In the genomic region with DNA sequence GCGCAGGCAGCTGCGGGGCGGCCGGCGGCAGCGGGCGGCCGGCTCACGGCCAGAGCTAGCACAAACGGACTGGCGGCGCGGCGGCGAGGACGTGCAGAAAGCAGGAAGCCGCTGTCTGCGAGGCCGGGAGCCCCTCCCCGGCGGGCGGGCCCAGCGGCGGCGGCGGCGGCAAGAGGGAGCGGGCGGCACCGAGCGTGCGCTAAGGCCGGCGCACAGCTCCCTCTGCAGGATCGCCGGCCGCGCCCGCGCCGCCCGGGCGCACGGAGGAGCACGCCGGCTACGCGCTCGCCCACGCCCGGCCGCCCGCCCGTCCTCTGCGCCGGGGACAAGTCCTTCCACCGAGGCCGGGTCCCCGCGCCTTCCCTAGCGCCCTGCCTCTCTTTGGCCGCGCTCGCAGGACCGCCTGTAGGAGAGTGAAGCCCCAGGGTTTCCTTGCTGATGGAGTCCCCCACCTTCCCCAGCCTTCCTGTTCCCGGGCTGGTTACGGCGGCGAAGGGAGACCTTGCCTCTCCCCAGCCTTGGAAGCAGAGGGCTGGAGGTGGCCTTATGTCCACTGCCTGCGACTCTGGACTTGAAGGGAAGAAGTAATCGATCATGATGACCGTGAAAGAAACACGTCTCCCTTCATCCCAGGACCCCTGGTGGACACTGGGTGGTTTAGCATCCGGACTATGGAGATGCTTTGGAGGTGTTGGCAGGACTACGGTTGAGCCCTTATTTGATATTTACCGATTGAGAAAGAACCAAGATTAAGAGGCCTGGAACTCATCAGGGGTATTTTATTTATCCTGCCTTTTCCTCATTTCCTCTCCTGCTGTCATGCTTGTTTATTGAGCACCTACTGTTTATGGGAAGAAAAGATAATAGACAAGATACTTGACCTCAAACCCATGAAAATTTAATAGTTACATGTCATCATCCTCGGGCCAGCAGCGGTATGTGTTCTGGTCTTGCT, we compare ENCODE assay signal across 1 cellular context.
TF ChIP-seq lines count a peak whose summit lies in the region.

A gene (minus strand): TSS at position 102 of the 955 bp plus-strand sequence. CDS start 191 bp downstream, outside the sequence.

TF ChIP-seq in A549, 52 proteins besides CTCF, POLR2A, EP300 and RAD21 (continued from another document):
- TF ChIP-seq, protein P1, sequence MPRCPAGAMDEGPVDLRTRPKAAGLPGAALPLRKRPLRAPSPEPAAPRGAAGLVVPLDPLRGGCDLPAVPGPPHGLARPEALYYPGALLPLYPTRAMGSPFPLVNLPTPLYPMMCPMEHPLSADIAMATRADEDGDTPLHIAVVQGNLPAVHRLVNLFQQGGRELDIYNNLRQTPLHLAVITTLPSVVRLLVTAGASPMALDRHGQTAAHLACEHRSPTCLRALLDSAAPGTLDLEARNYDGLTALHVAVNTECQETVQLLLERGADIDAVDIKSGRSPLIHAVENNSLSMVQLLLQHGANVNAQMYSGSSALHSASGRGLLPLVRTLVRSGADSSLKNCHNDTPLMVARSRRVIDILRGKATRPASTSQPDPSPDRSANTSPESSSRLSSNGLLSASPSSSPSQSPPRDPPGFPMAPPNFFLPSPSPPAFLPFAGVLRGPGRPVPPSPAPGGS (IDR thresholded peaks at IDR 0.05) = 0 out of 3 replicates have a peak, but pooled peaks have one; percentile 54
- TF ChIP-seq, protein P2, sequence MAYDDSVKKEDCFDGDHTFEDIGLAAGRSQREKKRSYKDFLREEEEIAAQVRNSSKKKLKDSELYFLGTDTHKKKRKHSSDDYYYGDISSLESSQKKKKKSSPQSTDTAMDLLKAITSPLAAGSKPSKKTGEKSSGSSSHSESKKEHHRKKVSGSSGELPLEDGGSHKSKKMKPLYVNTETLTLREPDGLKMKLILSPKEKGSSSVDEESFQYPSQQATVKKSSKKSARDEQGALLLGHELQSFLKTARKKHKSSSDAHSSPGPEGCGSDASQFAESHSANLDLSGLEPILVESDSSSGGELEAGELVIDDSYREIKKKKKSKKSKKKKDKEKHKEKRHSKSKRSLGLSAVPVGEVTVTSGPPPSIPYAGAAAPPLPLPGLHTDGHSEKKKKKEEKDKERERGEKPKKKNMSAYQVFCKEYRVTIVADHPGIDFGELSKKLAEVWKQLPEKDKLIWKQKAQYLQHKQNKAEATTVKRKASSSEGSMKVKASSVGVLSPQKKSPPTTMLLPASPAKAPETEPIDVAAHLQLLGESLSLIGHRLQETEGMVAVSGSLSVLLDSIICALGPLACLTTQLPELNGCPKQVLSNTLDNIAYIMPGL (CRISPR knock-in tag; IDR thresholded peaks at IDR 0.05; ENCODE audit: borderline replicate concordance) = no peak
- no peak for TF ChIP-seq CEBPB (IDR thresholded peaks at IDR 0.05)
- TF ChIP-seq JUN (IDR thresholded peaks at IDR 0.05) = peak; percentile 9 to 77; a peak in 4 of 5 replicates
- no peak for TF ChIP-seq GATA3 (IDR thresholded peaks at IDR 0.05; ENCODE audit: borderline replicate concordance)
- no peak for TF ChIP-seq CHD4 (IDR thresholded peaks at IDR 0.05; ENCODE audit: borderline replicate concordance)
- TF ChIP-seq CBX2 (IDR thresholded peaks at IDR 0.05; ENCODE audit: borderline replicate concordance, low read depth) = no peak
- no peak for TF ChIP-seq HOXA7 (CRISPR knock-in tag; IDR thresholded peaks at IDR 0.05)
- TF ChIP-seq ZC3H11A (IDR thresholded peaks at IDR 0.05) = no peak
- TF ChIP-seq, protein P3, sequence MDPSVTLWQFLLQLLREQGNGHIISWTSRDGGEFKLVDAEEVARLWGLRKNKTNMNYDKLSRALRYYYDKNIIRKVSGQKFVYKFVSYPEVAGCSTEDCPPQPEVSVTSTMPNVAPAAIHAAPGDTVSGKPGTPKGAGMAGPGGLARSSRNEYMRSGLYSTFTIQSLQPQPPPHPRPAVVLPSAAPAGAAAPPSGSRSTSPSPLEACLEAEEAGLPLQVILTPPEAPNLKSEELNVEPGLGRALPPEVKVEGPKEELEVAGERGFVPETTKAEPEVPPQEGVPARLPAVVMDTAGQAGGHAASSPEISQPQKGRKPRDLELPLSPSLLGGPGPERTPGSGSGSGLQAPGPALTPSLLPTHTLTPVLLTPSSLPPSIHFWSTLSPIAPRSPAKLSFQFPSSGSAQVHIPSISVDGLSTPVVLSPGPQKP (IDR thresholded peaks at IDR 0.05; ENCODE audit: low read depth, low read length) = no peak
- no peak for TF ChIP-seq POLR2AphosphoS2 (conservative IDR thresholded peaks at IDR 0.05; ENCODE audit: low read length)
- no peak for TF ChIP-seq JUNB (IDR thresholded peaks at IDR 0.05)
